27 cellular contexts compared by ENCODE assay signal in the genomic region with DNA sequence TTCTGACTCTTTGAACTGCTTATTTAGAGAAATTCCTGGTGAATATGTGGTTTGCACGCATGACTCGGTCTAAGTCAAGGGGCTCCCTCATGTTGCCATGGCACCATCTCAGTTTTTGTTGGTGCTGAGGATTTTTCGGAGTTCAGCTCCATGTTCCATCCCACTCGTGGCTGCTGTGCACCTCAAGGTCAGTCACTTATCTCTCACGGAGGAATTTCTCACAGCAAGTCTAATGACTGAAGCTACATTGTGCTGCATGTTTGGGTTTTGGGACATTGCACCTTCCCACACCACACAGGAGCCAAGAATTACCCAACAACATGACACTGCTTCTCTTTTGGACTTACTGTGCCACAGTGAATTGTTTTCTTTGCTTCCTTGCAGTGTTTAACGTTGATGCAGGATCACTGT.
DNase-seq lines count a peak whose midpoint lies in the region; ATAC-seq, FAIRE-seq and TF ChIP-seq lines count a peak whose summit lies in the region.
"Had no signal": no experiment of that assay in that cellular context is flagged by ENCODE, and none has a peak within 500 bp of the region (broad histone marks: within the 10 kb centered on the region; RNA-seq: fewer than 3 reads in every experiment).

No MANE protein-coding gene starts in this region.

- no peak overlapping the region for H3K27ac ChIP-seq in neural progenitor cell
- H3K27ac ChIP-seq: A549, adrenal gland, HL-60, parathyroid adenoma, uterus had no signal

- H3K4me1 ChIP-seq in neural progenitor cell = no peaks in the 10 kb centered on the region
- H3K4me1 ChIP-seq: A549, adrenal gland, parathyroid adenoma, uterus had no signal

- H3K36me3 Mint-ChIP-seq in neural progenitor cell = no peaks in the 10 kb centered on the region
- H3K36me3 Mint-ChIP-seq: CD4-positive, CD25-positive, alpha-beta regulatory T cell; naive B cell had no signal

- no peaks in the 10 kb centered on the region for H3K9me3 ChIP-seq in neural progenitor cell (ENCODE audit: low read depth)
- H3K9me3 ChIP-seq: A549, adrenal gland, uterus had no signal

- peak; percentile 13 for FAIRE-seq in bronchial epithelial cell (lab: Jason Lieb, UNC)
- FAIRE-seq: A549 had no signal

- peak; percentile 14 for DNase-seq in AG09319 (ENCODE audit: extremely low read depth, low read depth)
- peak; percentile 63 for DNase-seq in NCI-H2227 treated with DMSO at 0.1 percent for 48 hours (lab: John Stamatoyannopoulos, UW)
- no peak for DNase-seq in bronchial epithelial cell (ENCODE audit: low read depth)
- no peak for DNase-seq in neural progenitor cell (ENCODE audit: low spot score)
- DNase-seq in epidermal melanocyte (ENCODE audit: insufficient read length, low spot score) = no peak
- DNase-seq in NCI-H1105 treated with DMSO at 0.1 percent for 48 hours (lab: John Stamatoyannopoulos, UW) = no peak
- DNase-seq: activated CD4-positive, alpha-beta T cell treated with anti-CD3 and anti-CD28 coated beads, Interleukin-2, amount 10 ng/mL, durations not matched to agents 24 days and 14 days; activated CD8-positive, alpha-beta memory T cell treated with anti-CD3 and anti-CD28 coated beads, Interleukin-2, amount 50 U/mL, for 48 hours; activated effector memory CD4-positive, alpha-beta T cell treated with anti-CD3 and anti-CD28 coated beads, Interleukin-2, amount 50 U/mL, for 16 hours; adrenal gland; CD4-positive, CD25-positive, alpha-beta regulatory T cell; cerebellar nuclear complex; islet precursor cell; KBM-7; MV-4-11; naive B cell; NCI-H2081; NCI-H524 treated with DMSO at 0.1 percent for 48 hours; stimulated activated CD4-positive, alpha-beta T cell treated with anti-CD3 and anti-CD28 coated beads, Interleukin-2, amount 100 ng/mL, for 24 hours; uterus had no signal

- H4K20me1 ChIP-seq in neural progenitor cell (ENCODE audit: low read depth) = no peaks in the 10 kb centered on the region

- H3K4me3 Mint-ChIP-seq in neural progenitor cell = no peak overlapping the region
- H3K4me3 Mint-ChIP-seq: activated CD4-positive, alpha-beta T cell treated with anti-CD3 and anti-CD28 coated beads, Interleukin-2, amount 10 ng/mL, durations not matched to agents 24 days and 14 days; CD4-positive, CD25-positive, alpha-beta regulatory T cell; naive B cell; stimulated activated naive CD8-positive, alpha-beta T cell treated with anti-CD3 and anti-CD28 coated beads, Interleukin-15, Interleukin-2, amounts not matched to agents 100 ng/mL and 50 ng/mL, for 24 hours had no signal

- H3K27me3 Mint-ChIP-seq in neural progenitor cell (ENCODE audit: insufficient read depth, low read depth) = no peaks in the 10 kb centered on the region
- H3K27me3 Mint-ChIP-seq: activated CD4-positive, alpha-beta T cell treated with anti-CD3 and anti-CD28 coated beads, Interleukin-2, amount 10 ng/mL, durations not matched to agents 24 days and 14 days; CD4-positive, CD25-positive, alpha-beta regulatory T cell; naive B cell; stimulated activated naive CD8-positive, alpha-beta T cell treated with anti-CD3 and anti-CD28 coated beads, Interleukin-15, Interleukin-2, amounts not matched to agents 100 ng/mL and 50 ng/mL, for 24 hours had no signal

- no peaks in the 10 kb centered on the region for H3K79me2 ChIP-seq in neural progenitor cell (ENCODE audit: low read depth)
- H3K79me2 ChIP-seq: parathyroid adenoma had no signal

- H2AFZ ChIP-seq in neural progenitor cell (replicated peaks) = peak overlapping the region; percentile 47
- H2AFZ ChIP-seq: parathyroid adenoma had no signal

- H3F3A ChIP-seq in neural progenitor cell (ENCODE audit: low read depth) = peaks cover 8% of the 10 kb centered on the region

- no peak overlapping the region for H3K4me2 ChIP-seq in neural progenitor cell
- H3K4me2 ChIP-seq: A549 had no signal

- no peaks in the 10 kb centered on the region for H3K9me3 Mint-ChIP-seq in neural progenitor cell
- H3K9me3 Mint-ChIP-seq: activated CD4-positive, alpha-beta T cell treated with anti-CD3 and anti-CD28 coated beads, Interleukin-2, amount 10 ng/mL, durations not matched to agents 24 days and 14 days; stimulated activated naive CD8-positive, alpha-beta T cell treated with anti-CD3 and anti-CD28 coated beads, Interleukin-15, Interleukin-2, amounts not matched to agents 100 ng/mL and 50 ng/mL, for 24 hours had no signal

- no peak overlapping the region for H3K9ac ChIP-seq in neural progenitor cell
- H3K9ac ChIP-seq: parathyroid adenoma had no signal

- TF ChIP-seq CTCF in AG09319 (IDR thresholded peaks at IDR 0.05; ENCODE audit: low read depth, low read length) (no peak), bronchial epithelial cell (IDR thresholded peaks at IDR 0.05; ENCODE audit: insufficient read depth, low read length, severe bottlenecking) (no peak), neural progenitor cell (IDR thresholded peaks at IDR 0.05) (no peak)

- no peak overlapping the region for H3K27ac Mint-ChIP-seq in neural progenitor cell
- H3K27ac Mint-ChIP-seq: activated CD4-positive, alpha-beta T cell treated with anti-CD3 and anti-CD28 coated beads, Interleukin-2, amount 10 ng/mL, durations not matched to agents 24 days and 14 days; CD4-positive, CD25-positive, alpha-beta regulatory T cell; naive B cell; stimulated activated naive CD8-positive, alpha-beta T cell treated with anti-CD3 and anti-CD28 coated beads, Interleukin-15, Interleukin-2, amounts not matched to agents 100 ng/mL and 50 ng/mL, for 24 hours had no signal

- peaks cover 9% of the 10 kb centered on the region for H3K4me1 Mint-ChIP-seq in neural progenitor cell
- H3K4me1 Mint-ChIP-seq: activated CD4-positive, alpha-beta T cell treated with anti-CD3 and anti-CD28 coated beads, Interleukin-2, amount 10 ng/mL, durations not matched to agents 24 days and 14 days; CD4-positive, CD25-positive, alpha-beta regulatory T cell; naive B cell had no signal

- H3K27me3 ChIP-seq in bronchial epithelial cell (ENCODE audit: control insufficient read depth, insufficient read depth, low read length) (no peaks in the 10 kb centered on the region), neural progenitor cell (no peaks in the 10 kb centered on the region)
- H3K27me3 ChIP-seq: adrenal gland, uterus had no signal

- H3K36me3 ChIP-seq in bronchial epithelial cell (ENCODE audit: control insufficient read depth, insufficient read depth, low read length) (no peaks in the 10 kb centered on the region), neural progenitor cell (no peaks in the 10 kb centered on the region)
- H3K36me3 ChIP-seq: adrenal gland, uterus had no signal

- ATAC-seq in GM18519 (IDR thresholded peaks at IDR 0.05; ENCODE audit: low FRiP score, unreplicated experiment) (no peak), HG02798 (IDR thresholded peaks at IDR 0.05; ENCODE audit: poor library complexity, unreplicated experiment) (no peak)
- ATAC-seq: A549, Right ventricle myocardium inferior had no signal

- H3K4me3 ChIP-seq in bronchial epithelial cell (ENCODE audit: low read depth, low read length) (no peak overlapping the region), neural progenitor cell (no peak overlapping the region)
- H3K4me3 ChIP-seq: A549, adrenal gland, uterus had no signal

Comparison
In these comparisons a context has a peak if more than half of its experiments do, and no peak if none do; other contexts are left out.
1. DNase-seq: peak in AG09319 (single experiment) and NCI-H2227 treated with DMSO at 0.1 percent for 48 hours (single experiment); none in bronchial epithelial cell (single experiment), neural progenitor cell (single experiment), epidermal melanocyte (single experiment) and NCI-H1105 treated with DMSO at 0.1 percent for 48 hours (single experiment).